In the genomic region with DNA sequence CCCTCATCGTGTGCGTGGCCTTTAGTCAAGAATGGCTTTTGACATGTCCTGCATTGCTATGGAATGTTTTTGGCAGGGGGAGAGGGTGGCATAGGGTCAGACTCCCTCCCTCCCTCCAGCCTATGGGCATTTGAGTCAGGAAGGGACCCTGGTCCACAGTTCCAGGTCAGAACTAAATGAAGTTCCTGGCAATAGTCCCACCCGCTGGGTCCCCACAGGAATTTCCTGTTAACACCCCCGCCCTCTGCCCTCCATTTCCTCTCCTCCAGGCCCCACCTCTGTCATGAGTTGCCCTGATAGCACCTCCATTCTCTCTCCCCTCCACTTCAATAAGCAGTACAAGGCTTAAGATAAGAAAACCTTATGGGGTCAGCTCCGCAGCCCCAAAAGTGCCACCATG, we compare ENCODE assay signal across 18 cellular contexts. TPM values are rescaled to one million over a fixed set of nuclear protein-coding genes. Genes with fewer than 3 reads are reported as not detected.
"Had no signal": no experiment of that assay in that cellular context is flagged by ENCODE, and none has a peak within 500 bp of the region (broad histone marks: within the 10 kb centered on the region; RNA-seq: fewer than 3 reads in every experiment).

No MANE protein-coding gene starts in this region.

- H3K27ac ChIP-seq: tibial nerve had no signal

- H3K27ac Mint-ChIP-seq: activated CD8-positive, alpha-beta T cell treated with anti-CD3 and anti-CD28 coated beads for 36 hours; activated naive CD4-positive, alpha-beta T cell treated with anti-CD3 and anti-CD28 coated beads, Interleukin-2, amount 50 U/mL, for 24 hours; stimulated activated naive B cell treated with anti-CD40 and anti-IgM and Interleukin-4, amounts not matched to agents 10 μg/mL and 1 μg/mL and 100 μg/mL, for 72 hours had no signal

- H3K36me3 Mint-ChIP-seq: activated naive CD4-positive, alpha-beta T cell treated with anti-CD3 and anti-CD28 coated beads, Interleukin-2, amount 50 U/mL, for 24 hours had no signal

- H3K9me3 ChIP-seq: adrenal gland, tibial nerve had no signal

- H3K4me2 ChIP-seq: SK-N-SH had no signal

- H3K27me3 ChIP-seq: adrenal gland, tibial nerve had no signal

- ATAC-seq: activated CD8-positive, alpha-beta T cell treated with anti-CD3 and anti-CD28 coated beads for 36 hours; stimulated activated naive B cell treated with anti-CD40 and anti-IgM and Interleukin-4, amounts not matched to agents 10 μg/mL and 1 μg/mL and 100 μg/mL, for 72 hours had no signal

- DNase-seq: activated CD4-positive, alpha-beta T cell treated with anti-CD3 and anti-CD28 coated beads for 48 hours; activated CD8-positive, alpha-beta T cell treated with anti-CD3 and anti-CD28 coated beads for 36 hours; activated effector memory CD4-positive, alpha-beta T cell treated with anti-CD3 and anti-CD28 coated beads, Interleukin-2, amount 50 U/mL, for 16 hours; activated T-cell treated with anti-CD3 and anti-CD28 coated beads, Interleukin-2, amount 50 U/mL, for 48 hours; foreskin fibroblast; glutamatergic neuron; kidney glomerular epithelial cell; midbrain; retina; SK-N-SH; stimulated activated CD4-positive, alpha-beta T cell treated with anti-CD3 and anti-CD28 coated beads, Interleukin-15, amount 100 ng/mL, for 24 hours; stimulated activated CD4-positive, alpha-beta T cell treated with anti-CD3 and anti-CD28 coated beads, Interleukin-4, amount 100 ng/mL, for 1 hour; stimulated activated naive B cell treated with anti-CD40 and anti-IgM and Interleukin-4, amounts not matched to agents 10 μg/mL and 1 μg/mL and 100 μg/mL, for 72 hours; T-helper 1 cell; T1000 had no signal

- H3K36me3 ChIP-seq: adrenal gland, tibial nerve had no signal

- H3K9ac ChIP-seq: SK-N-SH had no signal

- H3K9me2 ChIP-seq: SK-N-SH had no signal

- H3K4me3 ChIP-seq: adrenal gland, tibial nerve had no signal

- H3K4me3 Mint-ChIP-seq: activated CD8-positive, alpha-beta T cell treated with anti-CD3 and anti-CD28 coated beads for 36 hours; activated naive CD4-positive, alpha-beta T cell treated with anti-CD3 and anti-CD28 coated beads, Interleukin-2, amount 50 U/mL, for 24 hours; stimulated activated naive B cell treated with anti-CD40 and anti-IgM and Interleukin-4, amounts not matched to agents 10 μg/mL and 1 μg/mL and 100 μg/mL, for 72 hours had no signal

RNA-seq across cellular contexts. Expression of gene LMO2, which starts 40.8 kb away (rescaled TPM):
- total RNA-seq: activated CD8-positive, alpha-beta T cell treated with anti-CD3 and anti-CD28 coated beads for 36 hours had no signal
